ENCODE assay signal across 12 cellular contexts in the genomic region with DNA sequence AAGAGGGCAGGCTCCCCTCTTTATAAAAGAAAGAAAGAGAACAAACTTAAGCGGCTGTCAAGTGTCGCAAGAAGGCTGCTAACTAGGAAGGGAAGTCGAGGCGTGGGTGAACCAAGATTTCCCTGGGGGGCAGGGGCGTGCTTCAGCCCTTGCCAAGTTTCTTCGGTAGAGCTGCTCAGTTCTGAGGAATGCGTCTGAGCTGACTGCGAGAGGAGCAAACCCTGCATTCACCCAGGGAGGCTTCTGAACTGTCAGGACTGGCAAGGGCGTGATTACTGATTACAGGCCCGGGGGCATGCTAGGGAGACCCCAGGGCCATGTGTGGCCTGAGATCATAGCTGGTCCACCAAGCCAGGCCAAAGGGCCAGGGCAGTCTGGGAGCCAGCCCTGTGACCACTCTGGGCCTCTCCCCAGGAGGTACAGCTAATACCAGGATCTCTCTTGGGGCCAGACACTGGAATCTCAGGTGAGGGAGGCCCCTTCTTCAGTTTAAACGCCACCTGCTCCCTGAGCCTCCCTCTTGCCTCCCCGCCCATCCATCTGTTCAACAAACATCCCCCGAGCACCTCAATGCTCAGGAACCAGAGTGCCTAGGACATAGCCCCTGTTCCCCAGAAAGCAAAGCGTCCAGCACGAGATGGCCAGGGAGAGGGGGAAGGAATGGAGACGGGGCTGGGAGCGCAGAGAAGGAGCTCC. TPM values are rescaled to one million over a fixed set of nuclear protein-coding genes. Genes with fewer than 3 reads are reported as not detected.
A peak's percentile ranks its signal among the peaks of the same experiment; 100 is the strongest.
DNase-seq lines count a peak whose midpoint lies in the region; ATAC-seq, FAIRE-seq and TF ChIP-seq lines count a peak whose summit lies in the region.
"Had no signal": no experiment of that assay in that cellular context is flagged by ENCODE, and none has a peak within 500 bp of the region (broad histone marks: within the 10 kb centered on the region; RNA-seq: fewer than 3 reads in every experiment).

No MANE protein-coding gene starts in this region.

- CTCF ChIA-PET in HepG2 (lab: Yijun Ruan, JAX; ENCODE audit: low intra/inter-chr PET ratio, low total read pairs), result no interaction called here

- no peaks in the 10 kb centered on the region for H3K79me2 ChIP-seq in HepG2 (ENCODE audit: insufficient read depth, low read length)

- H3K4me2 ChIP-seq in HepG2 (ENCODE audit: low read depth, low read length), result no peak overlapping the region

- TF ChIP-seq CTCF in liver (IDR thresholded peaks at IDR 0.05; ENCODE audit: low read depth, low read length, missing input control) (no peak), HepG2 (CRISPR knock-in tag; IDR thresholded peaks at IDR 0.05) (no peak), bronchial epithelial cell (IDR thresholded peaks at IDR 0.05; ENCODE audit: insufficient read depth, low read length, severe bottlenecking) (no peak), mucosa of descending colon (IDR thresholded peaks at IDR 0.05) (no peak)

- H3K27me3 ChIP-seq in liver (ENCODE audit: control insufficient read depth in 4 of 4, insufficient read depth in 4 of 4, low read length in 3 of 4) (no peaks in the 10 kb centered on the region), HepG2 (ENCODE audit: control insufficient read depth in 1 of 2, insufficient read depth in 2 of 2, low read length in 2 of 2) (no peaks in the 10 kb centered on the region), bronchial epithelial cell (ENCODE audit: control insufficient read depth, insufficient read depth, low read length) (peaks cover 19% of the 10 kb centered on the region), aorta (ENCODE audit: control insufficient read depth in 1 of 2, insufficient read depth in 2 of 2, low read length in 1 of 2) (no peaks in the 10 kb centered on the region)

- TF ChIP-seq RAD21 in liver (IDR thresholded peaks at IDR 0.05), result no peak
- TF ChIP-seq RAD21 in HepG2 (CRISPR knock-in tag; IDR thresholded peaks at IDR 0.05), result no peak

- H3K4me1 ChIP-seq in liver (ENCODE audit: control insufficient read depth in 4 of 4, insufficient read depth in 4 of 4, low read length in 3 of 4), result peaks cover 0 to 4% (median 0%) of the 10 kb centered on the region in 4 donors
- peaks cover 13% of the 10 kb centered on the region; the same call in 1 of the 2 replicates for H3K4me1 ChIP-seq in HepG2 (ENCODE audit: insufficient read depth, low read length)
- no peaks in the 10 kb centered on the region for H3K4me1 ChIP-seq in mucosa of descending colon (ENCODE audit: low read depth)
- no peaks in the 10 kb centered on the region for H3K4me1 ChIP-seq in aorta (ENCODE audit: control insufficient read depth in 1 of 2, insufficient read depth in 2 of 2, low read length in 2 of 2)

- H3K9ac ChIP-seq in liver (ENCODE audit: low read depth in 1 of 2, low read length in 2 of 2) (no peak overlapping the region), HepG2 (ENCODE audit: insufficient read depth, low read depth, low read length) (no peak overlapping the region)

- H3K4me3 ChIP-seq in liver (ENCODE audit: low read depth in 1 of 3, low read length in 3 of 3) (no peak overlapping the region), HepG2 (replicated peaks in 1 of 3; ENCODE audit: insufficient read depth in 1 of 3, low read depth in 2 of 3, low read length in 3 of 3) (no peak overlapping the region), bronchial epithelial cell (ENCODE audit: low read depth, low read length) (no peak overlapping the region), mucosa of descending colon (no peak overlapping the region), aorta (ENCODE audit: low read length in 2 of 2) (no peak overlapping the region)

- POLR2A ChIA-PET in HepG2 (lab: Yijun Ruan, JAX), result no interaction called here

- no peak overlapping the region for H2AFZ ChIP-seq in HepG2 (ENCODE audit: low read length)

- no peak for TF ChIP-seq POLR2A in HepG2 (IDR thresholded peaks at IDR 0.05; ENCODE audit: insufficient read depth in 1 of 2, low read depth in 2 of 2, low read length in 2 of 2)

- H3K36me3 ChIP-seq in liver (ENCODE audit: control insufficient read depth in 4 of 4, insufficient read depth in 3 of 4, low read depth in 1 of 4, low read length in 3 of 4) (peaks cover 12 to 37% (median 17%) of the 10 kb centered on the region in 4 donors), HepG2 (replicated peaks in 1 of 2; ENCODE audit: control insufficient read depth in 1 of 2, insufficient read depth in 2 of 2, low read length in 2 of 2) (peaks cover 0 to 3% of the 10 kb centered on the region in 2 experiments; a peak in 1 of 5 replicates), bronchial epithelial cell (ENCODE audit: control insufficient read depth, insufficient read depth, low read length) (no peaks in the 10 kb centered on the region), mucosa of descending colon (ENCODE audit: low read depth) (no peaks in the 10 kb centered on the region), aorta (ENCODE audit: control insufficient read depth in 1 of 2, insufficient read depth in 2 of 2, low read length in 1 of 2) (no peaks in the 10 kb centered on the region)

- 89% methylated on average over 17 of the region's 17 CpGs for WGBS in liver
- 95% methylated on average over 13 of the region's 17 CpGs for WGBS in HepG2 (ENCODE audit: low lambda C conversion rate)
- WGBS in aorta, 2 donors, result 56 to 63% methylated on average over 17 of the region's 17 CpGs

- H3K9me3 ChIP-seq in liver (ENCODE audit: control insufficient read depth in 4 of 4, low read length in 3 of 4) (no peaks in the 10 kb centered on the region), HepG2 (ENCODE audit: low read length) (no peaks in the 10 kb centered on the region), mucosa of descending colon (no peaks in the 10 kb centered on the region), aorta (ENCODE audit: control insufficient read depth, low read length) (no peaks in the 10 kb centered on the region)

- ATAC-seq in HepG2, result no peak
- ATAC-seq in mucosa of descending colon, result no peak
- ATAC-seq in aorta (ENCODE audit: low FRiP score), result no peak
- no peak for ATAC-seq in left colon
- ATAC-seq: effector memory CD8-positive, alpha-beta T cell had no signal

- in situ Hi-C loops in HepG2 (cut with HindIII; ENCODE audit: extremely low pct_ligation_motif_present, low pct_unique_long_range_greater_than_20kb), result no loop called here

- DNase-seq in HepG2 (ENCODE audit: low spot score), result no peak
- DNase-seq in bronchial epithelial cell (ENCODE audit: low read depth), result peak; percentile 41
- DNase-seq in mucosa of descending colon, result peak in 2 of 3 donors; percentile 15 to 25
- peak; percentile 42 to 63 for DNase-seq in aorta
- DNase-seq in left colon, result no peak
- DNase-seq in DMS153 (lab: John Stamatoyannopoulos, UW), result no peak
- DNase-seq in NCI-H748 treated with DMSO at 0.1 percent for 48 hours (lab: John Stamatoyannopoulos, UW), result no peak
- DNase-seq: effector memory CD8-positive, alpha-beta T cell; immature natural killer cell; KG1; retina had no signal

- BruUV-seq in HepG2 (replicated peaks; lab: Mats Ljungman, UMichigan), result no TSS peak

- TF ChIP-seq EP300 in HepG2 (IDR thresholded peaks at IDR 0.05; ENCODE audit: low read depth in 2 of 2, low read length in 2 of 2) (no peak), HepG2 (CRISPR knock-in tag; IDR thresholded peaks at IDR 0.05; ENCODE audit: borderline replicate concordance) (no peak)

- H3K27ac ChIP-seq in liver (ENCODE audit: low read depth in 1 of 2, low read length in 2 of 2) (peak overlapping the region; percentile 14 to 50), HepG2 (ENCODE audit: extremely low read length, insufficient read depth, low read length) (no peak overlapping the region), aorta (ENCODE audit: low read depth in 1 of 2, low read length in 2 of 2) (no peak overlapping the region)

- no peaks in the 10 kb centered on the region for H4K20me1 ChIP-seq in HepG2 (ENCODE audit: insufficient read depth, low read length)

- FAIRE-seq in HepG2 (lab: Jason Lieb, UNC) (no peak), bronchial epithelial cell (lab: Jason Lieb, UNC) (no peak)

- intact Hi-C loops in HepG2 (cut with micrococcal nuclease; ENCODE audit: unreplicated experiment) (no loop called here), mucosa of descending colon (cut with DNase I, micrococcal nuclease) (no loop called here), aorta (cut with DNase I) (no loop called here), left colon (cut with DNase I, micrococcal nuclease) (no loop called here)

TF ChIP-seq in liver, 16 proteins besides CTCF, POLR2A, EP300 and RAD21 (continues in another document):
- no peak for TF ChIP-seq YY1 (IDR thresholded peaks at IDR 0.05)
- no peak for TF ChIP-seq TAF1 (conservative IDR thresholded peaks at IDR 0.05)

TF ChIP-seq in HepG2, 621 proteins besides CTCF, POLR2A, EP300 and RAD21 (continues in another document):
- no peak for TF ChIP-seq KLF15 (CRISPR knock-in tag; IDR thresholded peaks at IDR 0.05; ENCODE audit: borderline replicate concordance)

RNA-seq across cellular contexts. Expression of a gene that starts 30.9 kb away (rescaled TPM):
- total RNA-seq in liver (100 to 1,000 TPM in 1 of 2 donors, 10 to 100 TPM in 1; 53.7 to 291 TPM), HepG2 (2016; rRNA removed; fragmentation: Illumina TruSeq; extraction: Trizol) (32.5 and 34.9 TPM in 2 replicates), bronchial epithelial cell (under 0.01 and 0.26 TPM in 2 replicates), mucosa of descending colon (1 to 10 TPM in 1 of 3 donors, under 1 TPM in 2; 0.23 to 2.1 (median 0.46) TPM), aorta (1 to 10 TPM in 1 of 2 donors, under 1 TPM in 1; 0.84 to 3.0 TPM), left colon (under 1 TPM; 0.40 to 0.92 TPM)
- polyA plus RNA-seq in liver (10 to 100 TPM; 57.1 to 69.7 TPM), HepG2 (2011; rRNA removed) (11.6 and 15.6 TPM in 2 replicates), aorta (1 to 10 TPM in 1 of 2 donors, not detected in 1; 2.0 TPM)
- 5.5 and 6.4 TPM in 2 replicates for total RNA-seq in HepG2 (2016; cell fraction: cytosol; rRNA removed; fragmentation: Illumina TruSeq; extraction: Trizol; ENCODE audit: low read depth)
- total RNA-seq in HepG2 (2016; cell fraction: insoluble cytoplasmic fraction; rRNA removed; fragmentation: Illumina TruSeq; extraction: Trizol), result 25.6 and 34.1 TPM in 2 replicates
- 13.0 TPM in 2 replicates for total RNA-seq in HepG2 (2016; cell fraction: membrane; rRNA removed; fragmentation: Illumina TruSeq; extraction: Trizol)
- 26.8 and 31.9 TPM in 2 replicates for total RNA-seq in HepG2 (2016; cell fraction: nucleus; rRNA removed; fragmentation: Illumina TruSeq; extraction: Trizol)
- 6.1 and 10.1 TPM in 2 replicates for polyA plus RNA-seq in HepG2 (2011; cell fraction: cytosol; rRNA removed)
- polyA plus RNA-seq in HepG2 (2011; cell fraction: nucleus; rRNA removed), result 107 and 130 TPM in 2 replicates
- 20.2 and 23.9 TPM in 2 replicates for polyA plus RNA-seq in HepG2 (2012)
- polyA plus RNA-seq in HepG2 (2016; cell fraction: cytosol; fragmentation: Illumina TruSeq; extraction: Trizol; ENCODE audit: low read depth), result 4.0 and 4.1 TPM in 2 replicates
- polyA plus RNA-seq in HepG2 (2016; cell fraction: insoluble cytoplasmic fraction; fragmentation: Illumina TruSeq; extraction: Trizol; ENCODE audit: low read depth), result 23.4 and 31.6 TPM in 2 replicates
- polyA plus RNA-seq in HepG2 (2016; cell fraction: membrane; fragmentation: Illumina TruSeq; extraction: Trizol; ENCODE audit: low read depth), result 7.8 and 8.3 TPM in 2 replicates
- polyA plus RNA-seq in HepG2 (2016; cell fraction: nucleus; fragmentation: Illumina TruSeq; extraction: Trizol; ENCODE audit: insufficient read depth, low read depth), result 46.0 and 50.9 TPM in 2 replicates
- polyA minus RNA-seq in HepG2 (2011; rRNA and poly(A)+ RNA removed; ENCODE audit: low replicate concordance), result 55.5 TPM in 1 of 2 replicates, not detected in the other
- 17.1 and 19.0 TPM in 2 replicates for polyA minus RNA-seq in HepG2 (2011; cell fraction: cytosol; rRNA and poly(A)+ RNA removed)
- 35.9 and 37.7 TPM in 2 replicates for polyA minus RNA-seq in HepG2 (2011; cell fraction: nucleus; rRNA and poly(A)+ RNA removed)

Comparison
In these comparisons a context has a peak if more than half of its experiments do, and no peak if none do; other contexts are left out.
1. H3K27ac ChIP-seq: peak in liver (2 of 2); none in HepG2 (single experiment) and aorta (0 of 2).
2. DNase-seq: peak in bronchial epithelial cell (single experiment), mucosa of descending colon (2 of 3) and aorta (2 of 2); none in HepG2 (single experiment), left colon (0 of 2), DMS153 (single experiment) and NCI-H748 treated with DMSO at 0.1 percent for 48 hours (single experiment).